1 cellular context compared by ENCODE assay signal in the genomic region with DNA sequence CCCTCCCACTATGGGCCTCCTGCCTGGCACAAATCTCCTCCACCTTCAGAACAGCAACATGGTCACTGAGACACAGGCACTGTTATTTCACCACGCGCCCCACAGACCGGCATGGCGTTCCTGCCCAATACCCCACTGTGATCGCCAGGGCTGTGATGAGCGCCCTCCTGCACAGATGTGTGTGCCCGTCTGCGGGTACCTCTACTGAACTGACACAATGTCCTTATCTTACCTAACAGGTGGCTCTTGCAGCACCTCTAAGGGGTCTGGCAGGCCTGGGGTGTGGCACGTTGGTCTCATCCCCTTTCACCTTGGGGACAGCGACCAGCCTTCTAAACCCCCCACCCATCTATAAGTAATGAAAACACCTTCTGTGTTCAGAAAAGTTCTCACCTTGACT.
A peak's percentile ranks its signal among the peaks of the same experiment; 100 is the strongest.
TF ChIP-seq lines count a peak whose summit lies in the region.

No MANE protein-coding gene starts in this region.

TF ChIP-seq in HepG2, 621 proteins besides CTCF, POLR2A, EP300 and RAD21 (continued from another document):
- TF ChIP-seq, protein P1, sequence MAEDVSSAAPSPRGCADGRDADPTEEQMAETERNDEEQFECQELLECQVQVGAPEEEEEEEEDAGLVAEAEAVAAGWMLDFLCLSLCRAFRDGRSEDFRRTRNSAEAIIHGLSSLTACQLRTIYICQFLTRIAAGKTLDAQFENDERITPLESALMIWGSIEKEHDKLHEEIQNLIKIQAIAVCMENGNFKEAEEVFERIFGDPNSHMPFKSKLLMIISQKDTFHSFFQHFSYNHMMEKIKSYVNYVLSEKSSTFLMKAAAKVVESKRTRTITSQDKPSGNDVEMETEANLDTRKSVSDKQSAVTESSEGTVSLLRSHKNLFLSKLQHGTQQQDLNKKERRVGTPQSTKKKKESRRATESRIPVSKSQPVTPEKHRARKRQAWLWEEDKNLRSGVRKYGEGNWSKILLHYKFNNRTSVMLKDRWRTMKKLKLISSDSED (CRISPR knock-in tag; IDR thresholded peaks at IDR 0.05), result no peak
- no peak for TF ChIP-seq RFXAP (CRISPR knock-in tag; IDR thresholded peaks at IDR 0.05; ENCODE audit: borderline replicate concordance)
- TF ChIP-seq DNMT3B (CRISPR knock-in tag; conservative IDR thresholded peaks at IDR 0.05), result no peak
- TF ChIP-seq MAFG (CRISPR knock-in tag; IDR thresholded peaks at IDR 0.05), result no peak
- TF ChIP-seq, protein P2, sequence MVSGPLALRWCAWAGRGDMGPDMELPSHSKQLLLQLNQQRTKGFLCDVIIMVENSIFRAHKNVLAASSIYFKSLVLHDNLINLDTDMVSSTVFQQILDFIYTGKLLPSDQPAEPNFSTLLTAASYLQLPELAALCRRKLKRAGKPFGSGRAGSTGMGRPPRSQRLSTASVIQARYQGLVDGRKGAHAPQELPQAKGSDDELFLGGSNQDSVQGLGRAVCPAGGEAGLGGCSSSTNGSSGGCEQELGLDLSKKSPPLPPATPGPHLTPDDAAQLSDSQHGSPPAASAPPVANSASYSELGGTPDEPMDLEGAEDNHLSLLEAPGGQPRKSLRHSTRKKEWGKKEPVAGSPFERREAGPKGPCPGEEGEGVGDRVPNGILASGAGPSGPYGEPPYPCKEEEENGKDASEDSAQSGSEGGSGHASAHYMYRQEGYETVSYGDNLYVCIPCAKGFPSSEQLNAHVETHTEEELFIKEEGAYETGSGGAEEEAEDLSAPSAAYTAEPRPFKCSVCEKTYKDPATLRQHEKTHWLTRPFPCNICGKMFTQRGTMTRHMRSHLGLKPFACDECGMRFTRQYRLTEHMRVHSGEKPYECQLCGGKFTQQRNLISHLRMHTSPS (CRISPR knock-in tag; IDR thresholded peaks at IDR 0.05; ENCODE audit: low read depth), result no peak
- no peak for TF ChIP-seq MIER3 (CRISPR knock-in tag; IDR thresholded peaks at IDR 0.05; ENCODE audit: borderline replicate concordance)
- no peak for TF ChIP-seq RORA (CRISPR knock-in tag; IDR thresholded peaks at IDR 0.05)
- TF ChIP-seq SATB2 (CRISPR knock-in tag; IDR thresholded peaks at IDR 0.05), result no peak
- TF ChIP-seq, protein P3, sequence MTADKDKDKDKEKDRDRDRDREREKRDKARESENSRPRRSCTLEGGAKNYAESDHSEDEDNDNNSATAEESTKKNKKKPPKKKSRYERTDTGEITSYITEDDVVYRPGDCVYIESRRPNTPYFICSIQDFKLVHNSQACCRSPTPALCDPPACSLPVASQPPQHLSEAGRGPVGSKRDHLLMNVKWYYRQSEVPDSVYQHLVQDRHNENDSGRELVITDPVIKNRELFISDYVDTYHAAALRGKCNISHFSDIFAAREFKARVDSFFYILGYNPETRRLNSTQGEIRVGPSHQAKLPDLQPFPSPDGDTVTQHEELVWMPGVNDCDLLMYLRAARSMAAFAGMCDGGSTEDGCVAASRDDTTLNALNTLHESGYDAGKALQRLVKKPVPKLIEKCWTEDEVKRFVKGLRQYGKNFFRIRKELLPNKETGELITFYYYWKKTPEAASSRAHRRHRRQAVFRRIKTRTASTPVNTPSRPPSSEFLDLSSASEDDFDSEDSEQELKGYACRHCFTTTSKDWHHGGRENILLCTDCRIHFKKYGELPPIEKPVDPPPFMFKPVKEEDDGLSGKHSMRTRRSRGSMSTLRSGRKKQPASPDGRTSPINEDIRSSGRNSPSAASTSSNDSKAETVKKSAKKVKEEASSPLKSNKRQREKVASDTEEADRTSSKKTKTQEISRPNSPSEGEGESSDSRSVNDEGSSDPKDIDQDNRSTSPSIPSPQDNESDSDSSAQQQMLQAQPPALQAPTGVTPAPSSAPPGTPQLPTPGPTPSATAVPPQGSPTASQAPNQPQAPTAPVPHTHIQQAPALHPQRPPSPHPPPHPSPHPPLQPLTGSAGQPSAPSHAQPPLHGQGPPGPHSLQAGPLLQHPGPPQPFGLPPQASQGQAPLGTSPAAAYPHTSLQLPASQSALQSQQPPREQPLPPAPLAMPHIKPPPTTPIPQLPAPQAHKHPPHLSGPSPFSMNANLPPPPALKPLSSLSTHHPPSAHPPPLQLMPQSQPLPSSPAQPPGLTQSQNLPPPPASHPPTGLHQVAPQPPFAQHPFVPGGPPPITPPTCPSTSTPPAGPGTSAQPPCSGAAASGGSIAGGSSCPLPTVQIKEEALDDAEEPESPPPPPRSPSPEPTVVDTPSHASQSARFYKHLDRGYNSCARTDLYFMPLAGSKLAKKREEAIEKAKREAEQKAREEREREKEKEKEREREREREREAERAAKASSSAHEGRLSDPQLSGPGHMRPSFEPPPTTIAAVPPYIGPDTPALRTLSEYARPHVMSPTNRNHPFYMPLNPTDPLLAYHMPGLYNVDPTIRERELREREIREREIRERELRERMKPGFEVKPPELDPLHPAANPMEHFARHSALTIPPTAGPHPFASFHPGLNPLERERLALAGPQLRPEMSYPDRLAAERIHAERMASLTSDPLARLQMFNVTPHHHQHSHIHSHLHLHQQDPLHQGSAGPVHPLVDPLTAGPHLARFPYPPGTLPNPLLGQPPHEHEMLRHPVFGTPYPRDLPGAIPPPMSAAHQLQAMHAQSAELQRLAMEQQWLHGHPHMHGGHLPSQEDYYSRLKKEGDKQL (CRISPR knock-in tag; IDR thresholded peaks at IDR 0.05; ENCODE audit: low read depth), result no peak
- peak; percentile 54 for TF ChIP-seq AGO2 (optimal IDR thresholded peaks at IDR 0.05; ENCODE audit: low read depth, low read length)
- TF ChIP-seq SMAD1 (CRISPR knock-in tag; IDR thresholded peaks at IDR 0.05; ENCODE audit: borderline replicate concordance, low read depth), result no peak
- no peak for TF ChIP-seq ASH2L (IDR thresholded peaks at IDR 0.05; ENCODE audit: insufficient read length, low read depth, low read length)
- TF ChIP-seq TOPORS (CRISPR knock-in tag; IDR thresholded peaks at IDR 0.05), result no peak
- no peak for TF ChIP-seq ZNF510 (CRISPR knock-in tag; IDR thresholded peaks at IDR 0.05; ENCODE audit: low read depth)
- no peak for TF ChIP-seq MBD4 (IDR thresholded peaks at IDR 0.05; ENCODE audit: borderline replicate concordance, low read length)
- TF ChIP-seq, protein P4, sequence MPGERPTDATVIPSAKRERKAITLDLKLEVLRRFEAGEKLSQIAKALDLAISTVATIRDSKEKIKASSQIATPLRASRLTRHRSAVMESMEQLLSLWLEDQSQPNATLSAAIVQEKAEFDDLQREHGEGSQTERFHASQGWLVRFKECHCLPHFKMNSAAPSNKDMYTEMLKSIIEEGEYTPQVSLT (CRISPR knock-in tag; IDR thresholded peaks at IDR 0.05; ENCODE audit: borderline replicate concordance, low read depth), result no peak
- TF ChIP-seq, protein P5, sequence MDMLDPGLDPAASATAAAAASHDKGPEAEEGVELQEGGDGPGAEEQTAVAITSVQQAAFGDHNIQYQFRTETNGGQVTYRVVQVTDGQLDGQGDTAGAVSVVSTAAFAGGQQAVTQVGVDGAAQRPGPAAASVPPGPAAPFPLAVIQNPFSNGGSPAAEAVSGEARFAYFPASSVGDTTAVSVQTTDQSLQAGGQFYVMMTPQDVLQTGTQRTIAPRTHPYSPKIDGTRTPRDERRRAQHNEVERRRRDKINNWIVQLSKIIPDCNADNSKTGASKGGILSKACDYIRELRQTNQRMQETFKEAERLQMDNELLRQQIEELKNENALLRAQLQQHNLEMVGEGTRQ (IDR thresholded peaks at IDR 0.05; ENCODE audit: low read depth, low read length), result no peak
- TF ChIP-seq, protein P5 (CRISPR knock-in tag; IDR thresholded peaks at IDR 0.05; ENCODE audit: borderline replicate concordance), result no peak
- TF ChIP-seq POLR2AphosphoS5 (IDR thresholded peaks at IDR 0.05; ENCODE audit: low read depth, low read length), result peak; percentile 20; the same call in 1 of the 2 replicates
- TF ChIP-seq SYNCRIP (IDR thresholded peaks at IDR 0.05; ENCODE audit: insufficient read depth, low read depth, low read length), result no peak
- TF ChIP-seq MTA1 (CRISPR knock-in tag; IDR thresholded peaks at IDR 0.05; ENCODE audit: borderline replicate concordance), result peak; percentile 58; the same call in 1 of the 2 replicates
- TF ChIP-seq MIER2 (CRISPR knock-in tag; IDR thresholded peaks at IDR 0.05), result no peak
- TF ChIP-seq KAT7 (CRISPR knock-in tag; IDR thresholded peaks at IDR 0.05; ENCODE audit: borderline replicate concordance), result no peak
- TF ChIP-seq ZIK1 (CRISPR knock-in tag; IDR thresholded peaks at IDR 0.05; ENCODE audit: borderline replicate concordance, low read depth), result no peak
- TF ChIP-seq CREB1 (IDR thresholded peaks at IDR 0.05), result no peak
- no peak for TF ChIP-seq CREB1 (CRISPR knock-in tag; IDR thresholded peaks at IDR 0.05)
- TF ChIP-seq HNRNPH1 (optimal IDR thresholded peaks at IDR 0.05; ENCODE audit: low read depth, low read length), result peak; percentile 43
- no peak for TF ChIP-seq PITX1 (CRISPR knock-in tag; IDR thresholded peaks at IDR 0.05)
- TF ChIP-seq, protein P6, sequence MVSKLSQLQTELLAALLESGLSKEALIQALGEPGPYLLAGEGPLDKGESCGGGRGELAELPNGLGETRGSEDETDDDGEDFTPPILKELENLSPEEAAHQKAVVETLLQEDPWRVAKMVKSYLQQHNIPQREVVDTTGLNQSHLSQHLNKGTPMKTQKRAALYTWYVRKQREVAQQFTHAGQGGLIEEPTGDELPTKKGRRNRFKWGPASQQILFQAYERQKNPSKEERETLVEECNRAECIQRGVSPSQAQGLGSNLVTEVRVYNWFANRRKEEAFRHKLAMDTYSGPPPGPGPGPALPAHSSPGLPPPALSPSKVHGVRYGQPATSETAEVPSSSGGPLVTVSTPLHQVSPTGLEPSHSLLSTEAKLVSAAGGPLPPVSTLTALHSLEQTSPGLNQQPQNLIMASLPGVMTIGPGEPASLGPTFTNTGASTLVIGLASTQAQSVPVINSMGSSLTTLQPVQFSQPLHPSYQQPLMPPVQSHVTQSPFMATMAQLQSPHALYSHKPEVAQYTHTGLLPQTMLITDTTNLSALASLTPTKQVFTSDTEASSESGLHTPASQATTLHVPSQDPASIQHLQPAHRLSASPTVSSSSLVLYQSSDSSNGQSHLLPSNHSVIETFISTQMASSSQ (IDR thresholded peaks at IDR 0.05; ENCODE audit: low read depth), result no peak
- TF ChIP-seq, protein P6 (CRISPR knock-in tag; IDR thresholded peaks at IDR 0.05; ENCODE audit: borderline replicate concordance), result no peak
- TF ChIP-seq ZNF570 (CRISPR knock-in tag; IDR thresholded peaks at IDR 0.05; ENCODE audit: borderline replicate concordance), result no peak
- TF ChIP-seq MEIS1 (CRISPR knock-in tag; IDR thresholded peaks at IDR 0.05; ENCODE audit: borderline replicate concordance), result no peak
- TF ChIP-seq ZNF782 (CRISPR knock-in tag; IDR thresholded peaks at IDR 0.05; ENCODE audit: borderline replicate concordance), result 0 out of 2 replicates have a peak, but pooled peaks have one; percentile 31
- TF ChIP-seq ZNF773 (CRISPR knock-in tag; IDR thresholded peaks at IDR 0.05; ENCODE audit: borderline replicate concordance), result no peak
- no peak for TF ChIP-seq MEF2D (CRISPR knock-in tag; IDR thresholded peaks at IDR 0.05)
- TF ChIP-seq, protein P7, sequence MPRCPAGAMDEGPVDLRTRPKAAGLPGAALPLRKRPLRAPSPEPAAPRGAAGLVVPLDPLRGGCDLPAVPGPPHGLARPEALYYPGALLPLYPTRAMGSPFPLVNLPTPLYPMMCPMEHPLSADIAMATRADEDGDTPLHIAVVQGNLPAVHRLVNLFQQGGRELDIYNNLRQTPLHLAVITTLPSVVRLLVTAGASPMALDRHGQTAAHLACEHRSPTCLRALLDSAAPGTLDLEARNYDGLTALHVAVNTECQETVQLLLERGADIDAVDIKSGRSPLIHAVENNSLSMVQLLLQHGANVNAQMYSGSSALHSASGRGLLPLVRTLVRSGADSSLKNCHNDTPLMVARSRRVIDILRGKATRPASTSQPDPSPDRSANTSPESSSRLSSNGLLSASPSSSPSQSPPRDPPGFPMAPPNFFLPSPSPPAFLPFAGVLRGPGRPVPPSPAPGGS (CRISPR knock-in tag; IDR thresholded peaks at IDR 0.05), result no peak
TF ChIP-seq in HepG2: peak in this region for 5.
